Comparison of ENCODE assay signal across 8 cellular contexts in the genomic region with DNA sequence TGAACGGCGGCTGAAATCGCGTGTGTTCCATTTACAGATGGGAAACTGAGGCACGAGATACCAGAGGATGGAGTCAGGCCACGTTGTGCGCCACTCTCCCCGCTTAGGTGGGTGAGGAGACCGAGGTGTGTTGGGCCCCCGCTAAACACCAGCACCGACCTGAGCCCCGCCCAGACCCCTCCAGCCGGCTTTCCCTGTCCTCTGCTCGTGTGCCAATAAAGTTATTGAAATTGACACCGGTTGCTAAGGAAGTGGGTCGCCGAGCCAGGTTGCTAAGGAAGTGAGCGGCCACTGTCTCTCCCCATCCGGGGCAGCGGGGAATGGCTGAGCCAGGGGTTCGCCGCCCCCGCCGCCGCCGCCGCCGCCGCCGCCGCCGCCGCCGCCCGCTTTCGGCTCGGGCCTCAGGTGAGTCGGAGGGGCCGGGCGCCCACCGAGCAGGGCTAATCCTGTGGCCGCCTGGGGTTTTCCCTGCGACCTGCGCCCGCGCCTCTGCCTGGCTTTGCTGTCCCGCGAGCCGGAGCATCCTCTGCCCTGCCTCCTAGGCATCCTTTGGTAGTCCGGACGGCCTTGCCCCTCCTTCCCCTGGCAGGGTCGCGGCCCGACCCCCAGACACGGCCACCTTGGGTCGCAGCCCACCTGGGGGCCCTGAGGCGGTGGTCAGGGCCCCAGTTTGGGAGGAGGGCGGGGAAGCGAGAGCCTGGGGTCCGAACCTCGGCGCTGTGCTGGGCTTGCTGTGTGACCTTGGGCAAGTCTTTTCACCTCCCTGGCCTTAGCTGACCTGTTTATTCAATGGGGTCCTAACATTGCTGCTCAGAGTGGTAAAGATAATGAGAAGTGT. TPM values are rescaled to one million over a fixed set of nuclear protein-coding genes. Genes with fewer than 3 reads are reported as not detected.
DNase-seq lines count a peak whose midpoint lies in the region; ATAC-seq, FAIRE-seq and TF ChIP-seq lines count a peak whose summit lies in the region.

TSS of gene KIF3B (plus strand) at position 291 of the 838 bp plus-strand sequence. CDS start 32,127 bp downstream, outside the sequence.

- H3K4me1 ChIP-seq in cardiac muscle cell (ENCODE audit: low read depth) (peaks cover 3% of the 10 kb centered on the region), pancreas (peaks cover 5 to 16% (median 11%) of the 10 kb centered on the region in 3 donors), thymus (ENCODE audit: control insufficient read depth, insufficient read depth, low read length) (peaks cover 21% of the 10 kb centered on the region)

- WGBS in pancreas, 2 donors = 1% methylated on average over 41 to 62 of the region's 62 CpGs
- WGBS in thymus = 3% methylated on average over 62 of the region's 62 CpGs

- intact Hi-C loops in pancreas (cut with DNase I) = no loop called here

- peaks cover 58% of the 10 kb centered on the region for H3K4me1 Mint-ChIP-seq in activated naive CD8-positive, alpha-beta T cell treated with anti-CD3 and anti-CD28 coated beads, Interleukin-2, amount 50 U/mL, for 24 hours

- ATAC-seq in HG02678 (IDR thresholded peaks at IDR 0.05; ENCODE audit: unreplicated experiment) (peak; percentile 84), pancreas (peak; percentile 90 to 96 (median 94))
- peak; percentile 81 for ATAC-seq in activated naive CD8-positive, alpha-beta T cell treated with anti-CD3 and anti-CD28 coated beads, Interleukin-2, amount 50 U/mL, for 24 hours

- no peaks in the 10 kb centered on the region for H3K27me3 Mint-ChIP-seq in activated naive CD8-positive, alpha-beta T cell treated with anti-CD3 and anti-CD28 coated beads, Interleukin-2, amount 50 U/mL, for 24 hours

- DNase-seq in GM10248 (ENCODE audit: extremely low spot score) = peak; percentile 96
- DNase-seq in NCI-H1417 treated with DMSO at 0.1 percent for 48 hours (lab: John Stamatoyannopoulos, UW) = peak; percentile 78
- DNase-seq in T follicular helper cell (ENCODE audit: low read depth) = peak; percentile 78
- peak; percentile 89 for DNase-seq in activated naive CD8-positive, alpha-beta T cell treated with anti-CD3 and anti-CD28 coated beads, Interleukin-2, amount 50 U/mL, for 24 hours
- peak; percentile 90 to 93 for DNase-seq in cardiac muscle cell (ENCODE audit: low read depth in 1 of 2, low spot score in 1 of 2)
- DNase-seq in pancreas = peak; percentile 83 to 93 (median 86)

- H3K4me3 ChIP-seq in cardiac muscle cell (peak within 1 kb of the TSS; percentile 98), pancreas (peak within 1 kb of the TSS; percentile 90 to 96 (median 92)), thymus (ENCODE audit: low read length) (peak within 1 kb of the TSS; percentile 72)

- CTCF ChIA-PET in GM10248 (lab: Yijun Ruan, JAX) = interaction anchor here (1.0 kb wide), 1 partner anchor 8 kb away, joined by 3 read pairs; no protein-coding TSS in a partner anchor

- H3K27me3 ChIP-seq in cardiac muscle cell = peaks cover 6% of the 10 kb centered on the region
- H3K27me3 ChIP-seq in pancreas = no peaks in the 10 kb centered on the region
- no peaks in the 10 kb centered on the region for H3K27me3 ChIP-seq in thymus (ENCODE audit: control insufficient read depth, insufficient read depth)

- no peak for TF ChIP-seq CTCF in GM10248 (IDR thresholded peaks at IDR 0.05; ENCODE audit: control extremely low read depth, extremely low read depth, low read depth, missing control alignments)
- TF ChIP-seq CTCF in cardiac muscle cell (IDR thresholded peaks at IDR 0.05; ENCODE audit: low read depth, low read length) = no peak
- TF ChIP-seq CTCF in pancreas (IDR thresholded peaks at IDR 0.05) = no peak

- peaks cover 39% of the 10 kb centered on the region for H3K36me3 Mint-ChIP-seq in activated naive CD8-positive, alpha-beta T cell treated with anti-CD3 and anti-CD28 coated beads, Interleukin-2, amount 50 U/mL, for 24 hours (ENCODE audit: low read depth)

- no peaks in the 10 kb centered on the region for H3K36me3 ChIP-seq in cardiac muscle cell
- H3K36me3 ChIP-seq in pancreas = no peaks in the 10 kb centered on the region
- H3K36me3 ChIP-seq in thymus (ENCODE audit: control insufficient read depth, insufficient read depth) = no peaks in the 10 kb centered on the region

- no peak within 1 kb of the TSS for H3K27ac ChIP-seq in cardiac muscle cell
- peak within 1 kb of the TSS; percentile 58 to 80 (median 73) for H3K27ac ChIP-seq in pancreas
- H3K27ac ChIP-seq in thymus (ENCODE audit: low read depth) = peak within 1 kb of the TSS; percentile 72

- H3K4me3 Mint-ChIP-seq in activated naive CD8-positive, alpha-beta T cell treated with anti-CD3 and anti-CD28 coated beads, Interleukin-2, amount 50 U/mL, for 24 hours = peak within 1 kb of the TSS; percentile 98

- H3K27ac Mint-ChIP-seq in activated naive CD8-positive, alpha-beta T cell treated with anti-CD3 and anti-CD28 coated beads, Interleukin-2, amount 50 U/mL, for 24 hours = peak within 1 kb of the TSS; percentile 96

- FAIRE-seq in pancreas (lab: Jason Lieb, UNC) = no peak

- H3K9me3 ChIP-seq in cardiac muscle cell (ENCODE audit: low read depth) (no peaks in the 10 kb centered on the region), pancreas (no peaks in the 10 kb centered on the region), thymus (ENCODE audit: control insufficient read depth) (no peaks in the 10 kb centered on the region)

- POLR2A ChIA-PET in GM10248 (lab: Yijun Ruan, JAX) = no interaction called here

- H3K9me3 Mint-ChIP-seq in activated naive CD8-positive, alpha-beta T cell treated with anti-CD3 and anti-CD28 coated beads, Interleukin-2, amount 50 U/mL, for 24 hours = peaks cover 20% of the 10 kb centered on the region

RNA-seq across cellular contexts. Expression of gene KIF3B, which starts in this region (rescaled TPM):
- total RNA-seq in cardiac muscle cell (13.0 and 13.2 TPM in 2 replicates), pancreas (10 to 100 TPM; 23.7 to 35.4 (median 27.9) TPM)
- polyA plus RNA-seq in cardiac muscle cell (4.7 and 6.2 TPM in 2 replicates), pancreas (10 to 100 TPM; 11.0 to 19.4 TPM), thymus (8.3 TPM)
